ENCODE assay signal across 19 cellular contexts in genomic region chr9:95989304-95989703, GRCh38.
"Had no signal": no experiment of that assay in that cellular context is flagged by ENCODE, and none has a peak within 500 bp of the region (broad histone marks: within the 10 kb centered on the region; RNA-seq: fewer than 3 reads in every experiment).

No MANE protein-coding gene starts in this region.

- H3K4me3 Mint-ChIP-seq: activated B cell treated with CpG ODN at 0.5 μM for 24 hours; activated CD4-positive, alpha-beta T cell treated with anti-CD3 and anti-CD28 coated beads, Interleukin-2, amount 10 ng/mL, durations not matched to agents 24 days and 14 days; activated naive CD4-positive, alpha-beta T cell treated with anti-CD3 and anti-CD28 coated beads, Interleukin-2, amount 10 ng/mL, durations not matched to agents 7 days and 5 days; activated T-helper 17 cell treated with anti-CD3 and anti-CD28 coated beads, Interleukin-2, amount 50 U/mL, for 72 hours; brain; naive thymus-derived CD4-positive, alpha-beta T cell; stimulated activated naive CD8-positive, alpha-beta T cell treated with anti-CD3 and anti-CD28 coated beads, Interleukin-15, Interleukin-2, amounts not matched to agents 100 ng/mL and 50 ng/mL, for 24 hours; T-helper 17 cell had no signal

- H3K27me3 ChIP-seq: esophagus muscularis mucosa, neutrophil had no signal

- H3K4me1 ChIP-seq: esophagus muscularis mucosa, lower lobe of right lung had no signal

- DNase-seq: activated B cell treated with CpG ODN at 0.5 μM for 24 hours; activated CD4-positive, alpha-beta T cell treated with anti-CD3 and anti-CD28 coated beads, Interleukin-2, amount 10 ng/mL, durations not matched to agents 24 days and 14 days; activated CD8-positive, alpha-beta memory T cell treated with anti-CD3 and anti-CD28 coated beads for 24 hours; activated naive CD4-positive, alpha-beta T cell treated with anti-CD3 and anti-CD28 coated beads, Interleukin-2, amount 10 ng/mL, durations not matched to agents 7 days and 5 days; activated T-cell treated with anti-CD3 and anti-CD28 coated beads for 4 hours; amygdala; hippocampal formation; lower lobe of right lung; naive thymus-derived CD4-positive, alpha-beta T cell; right cardiac atrium; stimulated activated CD4-positive, alpha-beta T cell treated with anti-CD3 and anti-CD28 coated beads, Interleukin-12 subunit alpha, Interleukin-12 subunit beta, amount 100 ng/mL, for 4 hours; stimulated activated CD4-positive, alpha-beta T cell treated with anti-CD3 and anti-CD28 coated beads, Interleukin-4, amount 100 ng/mL, for 1 hour; T-helper 17 cell had no signal

- H3K27ac Mint-ChIP-seq: activated B cell treated with CpG ODN at 0.5 μM for 24 hours; activated CD4-positive, alpha-beta T cell treated with anti-CD3 and anti-CD28 coated beads, Interleukin-2, amount 10 ng/mL, durations not matched to agents 24 days and 14 days; activated naive CD4-positive, alpha-beta T cell treated with anti-CD3 and anti-CD28 coated beads, Interleukin-2, amount 10 ng/mL, durations not matched to agents 7 days and 5 days; activated T-helper 17 cell treated with anti-CD3 and anti-CD28 coated beads, Interleukin-2, amount 50 U/mL, for 72 hours; brain; stimulated activated naive CD8-positive, alpha-beta T cell treated with anti-CD3 and anti-CD28 coated beads, Interleukin-15, Interleukin-2, amounts not matched to agents 100 ng/mL and 50 ng/mL, for 24 hours; T-helper 17 cell had no signal

- H3K27ac ChIP-seq: esophagus muscularis mucosa, lower lobe of right lung, neutrophil, thoracic aorta had no signal

- H3K9me3 ChIP-seq: esophagus muscularis mucosa, lower lobe of right lung, neutrophil, thoracic aorta had no signal

- ATAC-seq: activated T-helper 17 cell treated with anti-CD3 and anti-CD28 coated beads, Interleukin-2, amount 50 U/mL, for 72 hours; lower lobe of right lung; naive thymus-derived CD4-positive, alpha-beta T cell; right cardiac atrium; T-helper 17 cell had no signal

- H3K36me3 ChIP-seq: neutrophil had no signal

- H3K9me3 Mint-ChIP-seq: activated T-helper 17 cell treated with anti-CD3 and anti-CD28 coated beads, Interleukin-2, amount 50 U/mL, for 72 hours; stimulated activated naive CD8-positive, alpha-beta T cell treated with anti-CD3 and anti-CD28 coated beads, Interleukin-15, Interleukin-2, amounts not matched to agents 100 ng/mL and 50 ng/mL, for 24 hours had no signal

- H3K27me3 Mint-ChIP-seq: activated B cell treated with CpG ODN at 0.5 μM for 24 hours; activated CD4-positive, alpha-beta T cell treated with anti-CD3 and anti-CD28 coated beads, Interleukin-2, amount 10 ng/mL, durations not matched to agents 24 days and 14 days; activated naive CD4-positive, alpha-beta T cell treated with anti-CD3 and anti-CD28 coated beads, Interleukin-2, amount 10 ng/mL, durations not matched to agents 7 days and 5 days; activated T-helper 17 cell treated with anti-CD3 and anti-CD28 coated beads, Interleukin-2, amount 50 U/mL, for 72 hours; brain; naive thymus-derived CD4-positive, alpha-beta T cell; stimulated activated naive CD8-positive, alpha-beta T cell treated with anti-CD3 and anti-CD28 coated beads, Interleukin-15, Interleukin-2, amounts not matched to agents 100 ng/mL and 50 ng/mL, for 24 hours; T-helper 17 cell had no signal

- H3K4me1 Mint-ChIP-seq: activated B cell treated with CpG ODN at 0.5 μM for 24 hours; activated naive CD4-positive, alpha-beta T cell treated with anti-CD3 and anti-CD28 coated beads, Interleukin-2, amount 10 ng/mL, durations not matched to agents 7 days and 5 days had no signal

- H3K4me3 ChIP-seq: esophagus muscularis mucosa, lower lobe of right lung, thoracic aorta had no signal
